ENCODE assay signal across 11 cellular contexts in the genomic region with DNA sequence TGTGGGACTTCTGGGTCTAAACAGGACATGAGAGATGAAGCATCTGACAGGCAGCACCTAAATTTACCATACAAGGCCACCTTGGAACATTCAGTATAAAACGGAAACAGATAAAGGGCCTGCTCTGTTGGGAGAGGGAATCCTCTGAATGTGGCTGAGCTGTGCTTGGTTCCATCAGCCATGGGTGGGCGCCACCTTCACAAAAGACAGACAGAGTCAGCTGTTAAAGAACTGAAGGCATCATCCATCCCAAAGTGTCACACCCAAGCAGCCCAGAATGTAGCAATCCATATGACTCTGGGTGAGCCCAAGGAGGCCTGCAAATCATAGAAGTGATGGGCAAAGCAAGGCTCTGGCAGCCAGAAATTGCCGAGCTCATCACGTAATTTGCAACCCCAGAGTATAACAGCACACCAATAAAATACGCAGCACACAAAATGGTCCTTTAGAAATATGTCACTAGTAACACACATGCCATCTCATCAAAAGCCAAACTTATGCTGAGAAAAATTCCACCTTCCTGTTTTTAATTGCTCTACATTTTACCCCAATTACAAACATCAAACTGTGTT. TPM values are rescaled to one million over a fixed set of nuclear protein-coding genes. Genes with fewer than 3 reads are reported as not detected.
DNase-seq lines count a peak whose midpoint lies in the region; ATAC-seq and TF ChIP-seq lines count a peak whose summit lies in the region.
"Had no signal": no experiment of that assay in that cellular context is flagged by ENCODE, and none has a peak within 500 bp of the region (broad histone marks: within the 10 kb centered on the region; RNA-seq: fewer than 3 reads in every experiment).

No MANE protein-coding gene starts in this region.

- no peaks in the 10 kb centered on the region for H3K9me3 ChIP-seq in osteoblast (ENCODE audit: low read depth, low read length)
- H3K9me3 ChIP-seq: sigmoid colon had no signal

- no peak overlapping the region for H3K4me3 ChIP-seq in osteoblast (ENCODE audit: insufficient read depth, low read length)
- H3K4me3 ChIP-seq: sigmoid colon had no signal

- no peaks in the 10 kb centered on the region for H3K36me3 ChIP-seq in osteoblast (ENCODE audit: insufficient read depth, low read length)
- H3K36me3 ChIP-seq: sigmoid colon had no signal

- intact Hi-C loops in activated CD4-positive, alpha-beta T cell treated with anti-CD3 and anti-CD28 coated beads for 36 hours (cut with DNase I, micrococcal nuclease) = loop anchor here in 1 of 2 experiments (5.0 kb wide), 1 partner anchor 137 kb away; no protein-coding TSS in a partner anchor

- CTCF ChIA-PET in activated CD4-positive, alpha-beta T cell treated with anti-CD3 and anti-CD28 coated beads for 36 hours (lab: Charles Lee) = no interaction called here

- H2AFZ ChIP-seq in osteoblast (ENCODE audit: low read length) = no peak overlapping the region

- no peaks in the 10 kb centered on the region for H3K27me3 ChIP-seq in osteoblast (ENCODE audit: insufficient read depth, low read length)
- H3K27me3 ChIP-seq: sigmoid colon had no signal

- H4K20me1 ChIP-seq in osteoblast (ENCODE audit: insufficient read depth, low read length) = no peaks in the 10 kb centered on the region

- H3K36me3 Mint-ChIP-seq in chondrocyte (ENCODE audit: low read depth) = peaks cover 4% of the 10 kb centered on the region
- H3K36me3 Mint-ChIP-seq in activated CD4-positive, alpha-beta T cell treated with anti-CD3 and anti-CD28 coated beads for 36 hours (ENCODE audit: low read depth) = no peaks in the 10 kb centered on the region
- H3K36me3 Mint-ChIP-seq: activated naive CD8-positive, alpha-beta T cell had no signal

- H3K4me1 ChIP-seq in osteoblast (ENCODE audit: insufficient read depth, low read length) = no peaks in the 10 kb centered on the region
- H3K4me1 ChIP-seq: sigmoid colon had no signal

- H3K4me3 Mint-ChIP-seq in chondrocyte (ENCODE audit: unreplicated experiment) = no peak overlapping the region
- H3K4me3 Mint-ChIP-seq in activated CD4-positive, alpha-beta T cell treated with anti-CD3 and anti-CD28 coated beads for 36 hours = no peak overlapping the region
- H3K4me3 Mint-ChIP-seq: activated naive CD8-positive, alpha-beta T cell; B cell had no signal

- POLR2A ChIA-PET in activated CD4-positive, alpha-beta T cell treated with anti-CD3 and anti-CD28 coated beads for 36 hours (lab: Charles Lee) = no interaction called here

- peaks cover 6% of the 10 kb centered on the region for H3K9me3 Mint-ChIP-seq in chondrocyte (ENCODE audit: low read depth)
- H3K9me3 Mint-ChIP-seq in activated CD4-positive, alpha-beta T cell treated with anti-CD3 and anti-CD28 coated beads for 36 hours (ENCODE audit: low read depth) = no peaks in the 10 kb centered on the region

- no peak overlapping the region for H3K4me2 ChIP-seq in osteoblast (ENCODE audit: insufficient read depth, low read length)

- no peak overlapping the region for H3K27ac Mint-ChIP-seq in chondrocyte (ENCODE audit: unreplicated experiment)
- no peak overlapping the region for H3K27ac Mint-ChIP-seq in activated CD4-positive, alpha-beta T cell treated with anti-CD3 and anti-CD28 coated beads for 36 hours
- H3K27ac Mint-ChIP-seq: activated naive CD8-positive, alpha-beta T cell; B cell had no signal

- peak; percentile 72 for TF ChIP-seq CTCF in chondrocyte (IDR thresholded peaks at IDR 0.05)
- peak; percentile 9 for TF ChIP-seq CTCF in osteoblast (IDR thresholded peaks at IDR 0.05; ENCODE audit: extremely low read depth, low read depth, low read length)

- H3K79me2 ChIP-seq in osteoblast (ENCODE audit: insufficient read depth, low read length) = no peaks in the 10 kb centered on the region

- H3K4me1 Mint-ChIP-seq in chondrocyte (ENCODE audit: low read depth) = no peaks in the 10 kb centered on the region
- no peaks in the 10 kb centered on the region for H3K4me1 Mint-ChIP-seq in activated CD4-positive, alpha-beta T cell treated with anti-CD3 and anti-CD28 coated beads for 36 hours
- H3K4me1 Mint-ChIP-seq: B cell had no signal

- H3K27me3 Mint-ChIP-seq in chondrocyte (ENCODE audit: low read depth) = no peaks in the 10 kb centered on the region
- no peaks in the 10 kb centered on the region for H3K27me3 Mint-ChIP-seq in activated CD4-positive, alpha-beta T cell treated with anti-CD3 and anti-CD28 coated beads for 36 hours
- H3K27me3 Mint-ChIP-seq: activated naive CD8-positive, alpha-beta T cell; B cell had no signal

- DNase-seq in NCI-H2227 (lab: John Stamatoyannopoulos, UW; ENCODE audit: unreplicated experiment) (peak; percentile 5), NCI-H2227 treated with DMSO at 0.1 percent for 48 hours (lab: John Stamatoyannopoulos, UW) (no peak), NCI-H526 (lab: John Stamatoyannopoulos, UW) (peak; percentile 42 to 69), chondrocyte (ENCODE audit: low spot score) (no peak), osteoblast (ENCODE audit: insufficient read length, low spot score, missing footprints) (no peak), NCI-H1048 (lab: John Stamatoyannopoulos, UW) (no peak)
- DNase-seq in activated CD4-positive, alpha-beta T cell treated with anti-CD3 and anti-CD28 coated beads for 36 hours = no peak
- DNase-seq: sigmoid colon had no signal

- H3K27ac ChIP-seq in osteoblast (ENCODE audit: low read depth, low read length) = no peak overlapping the region
- H3K27ac ChIP-seq: sigmoid colon had no signal

- no peak for ATAC-seq in GM18858 (IDR thresholded peaks at IDR 0.05; ENCODE audit: unreplicated experiment)
- ATAC-seq in activated CD4-positive, alpha-beta T cell treated with anti-CD3 and anti-CD28 coated beads for 36 hours = no peak

RNA-seq across cellular contexts. Expression of gene RBP1, which starts 24.8 kb away (rescaled TPM):
- total RNA-seq in chondrocyte (13.2 to 24.6 TPM (median 19.8 TPM) in 3 replicates), osteoblast (1.4 and 2.4 TPM in 2 replicates)
- not detected for total RNA-seq in activated CD4-positive, alpha-beta T cell treated with anti-CD3 and anti-CD28 coated beads for 36 hours
- total RNA-seq: B cell had no signal

Comparison
In these comparisons a context has a peak if more than half of its experiments do, and no peak if none do; other contexts are left out.
1. DNase-seq: peak in NCI-H2227 (single experiment) and NCI-H526 (2 of 2); none in NCI-H2227 treated with DMSO at 0.1 percent for 48 hours (single experiment), chondrocyte (single experiment), osteoblast (single experiment), NCI-H1048 (single experiment) and activated CD4-positive, alpha-beta T cell treated with anti-CD3 and anti-CD28 coated beads for 36 hours (single experiment).